Comparison of ENCODE assay signal across 1 cellular context in the genomic region with DNA sequence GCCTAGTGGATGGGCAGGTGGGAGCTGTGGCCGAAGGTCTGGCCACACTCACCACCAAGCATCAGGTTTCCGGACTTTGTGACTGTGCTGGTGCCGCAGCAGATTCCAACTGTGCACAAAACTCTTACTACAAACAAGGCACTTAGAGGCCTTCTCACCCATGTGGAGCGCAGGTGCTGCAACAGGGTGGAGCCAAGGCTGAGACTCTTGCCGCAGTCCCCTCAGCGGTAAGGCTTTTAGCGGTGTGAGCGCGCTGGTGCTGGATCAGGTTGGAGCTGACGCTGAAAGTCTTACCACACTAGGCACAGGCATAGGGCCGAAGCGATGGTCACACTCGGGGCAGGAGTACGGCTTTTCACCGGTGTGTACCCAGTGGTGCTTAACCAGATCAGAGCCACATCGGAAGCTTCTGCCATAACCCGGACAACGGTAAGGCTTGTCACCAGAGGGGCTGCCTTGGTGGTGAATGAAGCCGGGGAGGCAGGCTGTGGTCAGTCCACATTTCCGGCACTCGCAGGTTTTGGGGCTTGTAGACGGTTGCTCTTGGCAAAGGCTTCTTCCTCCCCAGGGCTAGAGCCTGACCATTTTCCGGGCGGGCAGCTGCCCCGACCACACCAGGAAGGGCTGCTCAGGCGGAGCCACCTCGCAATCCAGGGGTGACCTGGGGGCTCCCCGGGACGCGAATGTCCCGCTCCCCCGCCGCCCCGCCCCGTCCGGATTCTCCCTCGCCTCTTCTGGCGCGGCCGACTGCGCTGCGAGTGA.
TF ChIP-seq lines count a peak whose summit lies in the region.

No MANE protein-coding gene starts in this region.

TF ChIP-seq in GM23338, 12 proteins besides CTCF, POLR2A, EP300 and RAD21:
- TF ChIP-seq, protein P1, sequence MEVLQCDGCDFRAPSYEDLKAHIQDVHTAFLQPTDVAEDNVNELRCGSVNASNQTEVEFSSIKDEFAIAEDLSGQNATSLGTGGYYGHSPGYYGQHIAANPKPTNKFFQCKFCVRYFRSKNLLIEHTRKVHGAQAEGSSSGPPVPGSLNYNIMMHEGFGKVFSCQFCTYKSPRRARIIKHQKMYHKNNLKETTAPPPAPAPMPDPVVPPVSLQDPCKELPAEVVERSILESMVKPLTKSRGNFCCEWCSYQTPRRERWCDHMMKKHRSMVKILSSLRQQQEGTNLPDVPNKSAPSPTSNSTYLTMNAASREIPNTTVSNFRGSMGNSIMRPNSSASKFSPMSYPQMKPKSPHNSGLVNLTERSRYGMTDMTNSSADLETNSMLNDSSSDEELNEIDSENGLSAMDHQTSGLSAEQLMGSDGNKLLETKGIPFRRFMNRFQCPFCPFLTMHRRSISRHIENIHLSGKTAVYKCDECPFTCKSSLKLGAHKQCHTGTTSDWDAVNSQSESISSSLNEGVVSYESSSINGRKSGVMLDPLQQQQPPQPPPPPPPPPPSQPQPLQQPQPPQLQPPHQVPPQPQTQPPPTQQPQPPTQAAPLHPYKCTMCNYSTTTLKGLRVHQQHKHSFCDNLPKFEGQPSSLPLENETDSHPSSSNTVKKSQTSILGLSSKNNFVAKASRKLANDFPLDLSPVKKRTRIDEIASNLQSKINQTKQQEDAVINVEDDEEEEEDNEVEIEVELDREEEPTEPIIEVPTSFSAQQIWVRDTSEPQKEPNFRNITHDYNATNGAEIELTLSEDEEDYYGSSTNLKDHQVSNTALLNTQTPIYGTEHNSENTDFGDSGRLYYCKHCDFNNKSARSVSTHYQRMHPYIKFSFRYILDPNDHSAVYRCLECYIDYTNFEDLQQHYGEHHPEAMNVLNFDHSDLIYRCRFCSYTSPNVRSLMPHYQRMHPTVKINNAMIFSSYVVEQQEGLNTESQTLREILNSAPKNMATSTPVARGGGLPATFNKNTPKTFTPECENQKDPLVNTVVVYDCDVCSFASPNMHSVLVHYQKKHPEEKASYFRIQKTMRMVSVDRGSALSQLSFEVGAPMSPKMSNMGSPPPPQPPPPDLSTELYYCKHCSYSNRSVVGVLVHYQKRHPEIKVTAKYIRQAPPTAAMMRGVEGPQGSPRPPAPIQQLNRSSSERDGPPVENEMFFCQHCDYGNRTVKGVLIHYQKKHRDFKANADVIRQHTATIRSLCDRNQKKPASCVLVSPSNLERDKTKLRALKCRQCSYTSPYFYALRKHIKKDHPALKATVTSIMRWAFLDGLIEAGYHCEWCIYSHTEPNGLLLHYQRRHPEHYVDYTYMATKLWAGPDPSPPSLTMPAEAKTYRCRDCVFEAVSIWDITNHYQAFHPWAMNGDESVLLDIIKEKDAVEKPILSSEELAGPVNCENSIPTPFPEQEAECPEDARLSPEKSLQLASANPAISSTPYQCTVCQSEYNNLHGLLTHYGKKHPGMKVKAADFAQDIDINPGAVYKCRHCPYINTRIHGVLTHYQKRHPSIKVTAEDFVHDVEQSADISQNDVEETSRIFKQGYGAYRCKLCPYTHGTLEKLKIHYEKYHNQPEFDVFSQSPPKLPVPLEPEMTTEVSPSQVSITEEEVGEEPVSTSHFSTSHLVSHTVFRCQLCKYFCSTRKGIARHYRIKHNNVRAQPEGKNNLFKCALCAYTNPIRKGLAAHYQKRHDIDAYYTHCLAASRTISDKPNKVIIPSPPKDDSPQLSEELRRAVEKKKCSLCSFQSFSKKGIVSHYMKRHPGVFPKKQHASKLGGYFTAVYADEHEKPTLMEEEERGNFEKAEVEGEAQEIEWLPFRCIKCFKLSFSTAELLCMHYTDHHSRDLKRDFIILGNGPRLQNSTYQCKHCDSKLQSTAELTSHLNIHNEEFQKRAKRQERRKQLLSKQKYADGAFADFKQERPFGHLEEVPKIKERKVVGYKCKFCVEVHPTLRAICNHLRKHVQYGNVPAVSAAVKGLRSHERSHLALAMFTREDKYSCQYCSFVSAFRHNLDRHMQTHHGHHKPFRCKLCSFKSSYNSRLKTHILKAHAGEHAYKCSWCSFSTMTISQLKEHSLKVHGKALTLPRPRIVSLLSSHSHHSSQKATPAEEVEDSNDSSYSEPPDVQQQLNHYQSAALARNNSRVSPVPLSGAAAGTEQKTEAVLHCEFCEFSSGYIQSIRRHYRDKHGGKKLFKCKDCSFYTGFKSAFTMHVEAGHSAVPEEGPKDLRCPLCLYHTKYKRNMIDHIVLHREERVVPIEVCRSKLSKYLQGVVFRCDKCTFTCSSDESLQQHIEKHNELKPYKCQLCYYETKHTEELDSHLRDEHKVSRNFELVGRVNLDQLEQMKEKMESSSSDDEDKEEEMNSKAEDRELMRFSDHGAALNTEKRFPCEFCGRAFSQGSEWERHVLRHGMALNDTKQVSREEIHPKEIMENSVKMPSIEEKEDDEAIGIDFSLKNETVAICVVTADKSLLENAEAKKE (CRISPR knock-in tag; IDR thresholded peaks at IDR 0.05) = no peak
- no peak for TF ChIP-seq STAT1 (IDR thresholded peaks at IDR 0.05; ENCODE audit: unreplicated experiment)
- TF ChIP-seq, protein P2, sequence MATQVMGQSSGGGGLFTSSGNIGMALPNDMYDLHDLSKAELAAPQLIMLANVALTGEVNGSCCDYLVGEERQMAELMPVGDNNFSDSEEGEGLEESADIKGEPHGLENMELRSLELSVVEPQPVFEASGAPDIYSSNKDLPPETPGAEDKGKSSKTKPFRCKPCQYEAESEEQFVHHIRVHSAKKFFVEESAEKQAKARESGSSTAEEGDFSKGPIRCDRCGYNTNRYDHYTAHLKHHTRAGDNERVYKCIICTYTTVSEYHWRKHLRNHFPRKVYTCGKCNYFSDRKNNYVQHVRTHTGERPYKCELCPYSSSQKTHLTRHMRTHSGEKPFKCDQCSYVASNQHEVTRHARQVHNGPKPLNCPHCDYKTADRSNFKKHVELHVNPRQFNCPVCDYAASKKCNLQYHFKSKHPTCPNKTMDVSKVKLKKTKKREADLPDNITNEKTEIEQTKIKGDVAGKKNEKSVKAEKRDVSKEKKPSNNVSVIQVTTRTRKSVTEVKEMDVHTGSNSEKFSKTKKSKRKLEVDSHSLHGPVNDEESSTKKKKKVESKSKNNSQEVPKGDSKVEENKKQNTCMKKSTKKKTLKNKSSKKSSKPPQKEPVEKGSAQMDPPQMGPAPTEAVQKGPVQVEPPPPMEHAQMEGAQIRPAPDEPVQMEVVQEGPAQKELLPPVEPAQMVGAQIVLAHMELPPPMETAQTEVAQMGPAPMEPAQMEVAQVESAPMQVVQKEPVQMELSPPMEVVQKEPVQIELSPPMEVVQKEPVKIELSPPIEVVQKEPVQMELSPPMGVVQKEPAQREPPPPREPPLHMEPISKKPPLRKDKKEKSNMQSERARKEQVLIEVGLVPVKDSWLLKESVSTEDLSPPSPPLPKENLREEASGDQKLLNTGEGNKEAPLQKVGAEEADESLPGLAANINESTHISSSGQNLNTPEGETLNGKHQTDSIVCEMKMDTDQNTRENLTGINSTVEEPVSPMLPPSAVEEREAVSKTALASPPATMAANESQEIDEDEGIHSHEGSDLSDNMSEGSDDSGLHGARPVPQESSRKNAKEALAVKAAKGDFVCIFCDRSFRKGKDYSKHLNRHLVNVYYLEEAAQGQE (IDR thresholded peaks at IDR 0.05; ENCODE audit: unreplicated experiment) = no peak
- TF ChIP-seq, protein P3, sequence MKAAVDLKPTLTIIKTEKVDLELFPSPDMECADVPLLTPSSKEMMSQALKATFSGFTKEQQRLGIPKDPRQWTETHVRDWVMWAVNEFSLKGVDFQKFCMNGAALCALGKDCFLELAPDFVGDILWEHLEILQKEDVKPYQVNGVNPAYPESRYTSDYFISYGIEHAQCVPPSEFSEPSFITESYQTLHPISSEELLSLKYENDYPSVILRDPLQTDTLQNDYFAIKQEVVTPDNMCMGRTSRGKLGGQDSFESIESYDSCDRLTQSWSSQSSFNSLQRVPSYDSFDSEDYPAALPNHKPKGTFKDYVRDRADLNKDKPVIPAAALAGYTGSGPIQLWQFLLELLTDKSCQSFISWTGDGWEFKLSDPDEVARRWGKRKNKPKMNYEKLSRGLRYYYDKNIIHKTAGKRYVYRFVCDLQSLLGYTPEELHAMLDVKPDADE (IDR thresholded peaks at IDR 0.05) = no peak
- no peak for TF ChIP-seq ZNF331 (CRISPR knock-in tag; IDR thresholded peaks at IDR 0.05; ENCODE audit: low read depth)
- no peak for TF ChIP-seq NANOG (IDR thresholded peaks at IDR 0.05; ENCODE audit: borderline replicate concordance)
- TF ChIP-seq ZNF114 (CRISPR knock-in tag; IDR thresholded peaks at IDR 0.05) = no peak
- TF ChIP-seq EZH2phosphoT487 (IDR thresholded peaks at IDR 0.05; ENCODE audit: unreplicated experiment) = no peak
- TF ChIP-seq CREB1 (CRISPR knock-in tag; IDR thresholded peaks at IDR 0.05; ENCODE audit: low read depth) = no peak
- TF ChIP-seq JUNB (IDR thresholded peaks at IDR 0.05; ENCODE audit: unreplicated experiment) = no peak
- TF ChIP-seq POLR2AphosphoS5 (IDR thresholded peaks at IDR 0.05; ENCODE audit: low read depth) = no peak
